Comparison of ENCODE assay signal across 22 cellular contexts in the genomic region with DNA sequence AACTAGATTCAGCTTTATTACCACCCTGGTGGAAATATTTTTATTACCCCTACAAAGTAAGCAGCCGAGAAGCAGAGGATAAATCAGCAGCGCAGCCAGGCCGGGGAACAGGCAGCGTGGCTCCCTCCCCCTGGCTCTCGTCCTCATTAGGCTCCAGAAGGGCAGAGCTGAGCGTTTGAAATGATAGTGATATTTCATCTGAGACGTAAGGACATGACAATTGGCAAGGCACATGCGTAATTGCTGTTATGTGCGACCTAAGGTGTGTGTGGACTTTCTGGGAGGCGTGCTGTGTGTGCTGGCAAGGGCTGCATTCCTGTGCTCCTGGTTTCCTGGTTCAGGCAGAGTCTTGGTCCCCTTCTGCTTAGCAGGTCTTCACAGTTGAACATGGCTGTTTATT.
"Had no signal": no experiment of that assay in that cellular context is flagged by ENCODE, and none has a peak within 500 bp of the region (broad histone marks: within the 10 kb centered on the region; RNA-seq: fewer than 3 reads in every experiment).

No MANE protein-coding gene starts in this region.

- H3K4me3 ChIP-seq: cardiac muscle cell, SJSA1 had no signal

- H3K27ac ChIP-seq: brain microvascular endothelial cell, cardiac muscle cell, SJSA1 had no signal

- H3K9me3 ChIP-seq: SJSA1 had no signal

- H3K27me3 ChIP-seq: brain microvascular endothelial cell, cardiac muscle cell, SJSA1 had no signal

- DNase-seq: activated CD4-positive, alpha-beta T cell treated with anti-CD3 and anti-CD28 coated beads, Interleukin-2, amount 10 ng/mL, durations not matched to agents 24 days and 14 days; activated CD4-positive, alpha-beta T cell treated with anti-CD3 and anti-CD28 coated beads, Interleukin-2, amount 50 U/mL, for 48 hours; activated CD4-positive, CD25-positive, alpha-beta regulatory T cell treated with anti-CD3 and anti-CD28 coated beads, Interleukin-2, amount 50 U/mL, for 72 hours; activated CD8-positive, alpha-beta memory T cell treated with anti-CD3 and anti-CD28 coated beads, Interleukin-2, amount 10 ng/mL, durations not matched to agents 7 days and 5 days; activated gamma-delta T cell; activated naive CD4-positive, alpha-beta T cell treated with anti-CD3 and anti-CD28 coated beads for 36 hours; activated T-cell treated with anti-CD3 and anti-CD28 coated beads, Interleukin-2, amount 50 U/mL, for 48 hours; amygdala; brain microvascular endothelial cell; KG1; NCI-H1092 treated with DMSO at 0.1 percent for 48 hours; NCI-H1417 treated with DMSO at 0.1 percent for 48 hours; NCI-H1694; NCI-H2029 treated with DMSO at 0.1 percent for 48 hours; NCI-H510A treated with DMSO at 0.1 percent for 48 hours; NCI-H69; PC-3; SHP77; SW 1271 had no signal

- H3K36me3 ChIP-seq: cardiac muscle cell had no signal

- FAIRE-seq: RCC 7860 had no signal
